Comparison of ENCODE assay signal across 16 cellular contexts in genomic region chr15:77504310-77504709, GRCh38.
DNase-seq lines count a peak whose midpoint lies in the region; ATAC-seq and TF ChIP-seq lines count a peak whose summit lies in the region.
"Had no signal": no experiment of that assay in that cellular context is flagged by ENCODE, and none has a peak within 500 bp of the region (broad histone marks: within the 10 kb centered on the region; RNA-seq: fewer than 3 reads in every experiment).

No MANE protein-coding gene starts in this region.

- no peaks in the 10 kb centered on the region for H3K27me3 Mint-ChIP-seq in chondrocyte (ENCODE audit: low read depth)
- H3K27me3 Mint-ChIP-seq: CD4-positive, alpha-beta T cell had no signal

- H3K4me1 ChIP-seq in HEK293 (ENCODE audit: control insufficient read depth, insufficient read depth, low read length) (no peaks in the 10 kb centered on the region), SJCRH30 (peaks cover 29% of the 10 kb centered on the region), psoas muscle (peaks cover 50% of the 10 kb centered on the region)

- ATAC-seq in psoas muscle (peak; percentile 25 to 66 (median 46)), left cardiac atrium (no peak), HG02970 (IDR thresholded peaks at IDR 0.05; ENCODE audit: low FRiP score, unreplicated experiment) (no peak)
- ATAC-seq: activated naive CD4-positive, alpha-beta T cell treated with anti-CD3 and anti-CD28 coated beads, Interleukin-2, amount 50 U/mL, for 72 hours; T-helper 17 cell had no signal

- intact Hi-C loops in psoas muscle (cut with DNase I): no loop called here
- intact Hi-C loops in left cardiac atrium (cut with DNase I): no loop called here

- TF ChIP-seq CTCF in HEK293 (tag by site-specific recombination; IDR thresholded peaks at IDR 0.05): no peak
- no peak for TF ChIP-seq CTCF in psoas muscle (IDR thresholded peaks at IDR 0.05)
- no peak for TF ChIP-seq CTCF in chondrocyte (IDR thresholded peaks at IDR 0.05)

- H3K27ac Mint-ChIP-seq in chondrocyte (ENCODE audit: unreplicated experiment): no peak overlapping the region
- H3K27ac Mint-ChIP-seq: CD4-positive, alpha-beta T cell; GM23338; T-helper 17 cell had no signal

- H3K4me3 ChIP-seq in HEK293 (ENCODE audit: low read depth, low read length) (no peak overlapping the region), SJCRH30 (no peak overlapping the region), psoas muscle (no peak overlapping the region)
- H3K4me3 ChIP-seq: coronary artery, GM23338 had no signal

- H3K27me3 ChIP-seq in SJCRH30: no peaks in the 10 kb centered on the region
- H3K27me3 ChIP-seq in psoas muscle (ENCODE audit: insufficient read depth in 3 of 3, low read length in 2 of 3): no peaks in the 10 kb centered on the region

- DNase-seq in NCI-H2107 treated with DMSO at 0.1 percent for 48 hours (lab: John Stamatoyannopoulos, UW; ENCODE audit: unreplicated experiment) (peak; percentile 91), SJCRH30 (peak; percentile 44 to 65), psoas muscle (peak; percentile 37 to 82), left cardiac atrium (no peak), RPMI8226 (no peak), chondrocyte (ENCODE audit: low spot score) (no peak)
- DNase-seq: CD4-positive, alpha-beta T cell; kidney; stimulated activated CD4-positive, alpha-beta T cell treated with anti-CD3 and anti-CD28 coated beads, Interleukin-15, amount 100 ng/mL, for 24 hours; T-helper 17 cell had no signal

- H3K27ac ChIP-seq in HEK293 (ENCODE audit: extremely low read depth, low read depth, low read length): no peak overlapping the region
- no peak overlapping the region for H3K27ac ChIP-seq in SJCRH30
- H3K27ac ChIP-seq in psoas muscle: no peak overlapping the region
- H3K27ac ChIP-seq: coronary artery, neutrophil had no signal

- H3K9me3 ChIP-seq in HEK293 (ENCODE audit: control insufficient read depth, insufficient read depth, low read depth, low read length): no peaks in the 10 kb centered on the region
- no peaks in the 10 kb centered on the region for H3K9me3 ChIP-seq in SJCRH30 (replicated peaks)
- no peaks in the 10 kb centered on the region for H3K9me3 ChIP-seq in psoas muscle
- H3K9me3 ChIP-seq: neutrophil had no signal

- no peaks in the 10 kb centered on the region for H3K36me3 Mint-ChIP-seq in chondrocyte (ENCODE audit: low read depth)
- H3K36me3 Mint-ChIP-seq: activated naive CD4-positive, alpha-beta T cell treated with anti-CD3 and anti-CD28 coated beads, Interleukin-2, amount 50 U/mL, for 72 hours had no signal

- POLR2A ChIA-PET in HEK293 (lab: Yijun Ruan, JAX): interaction anchor here (0.8 kb wide), 1 partner anchor 63 kb away, joined by 3 read pairs; no protein-coding TSS in a partner anchor

- H3K4me3 Mint-ChIP-seq in chondrocyte (ENCODE audit: unreplicated experiment): no peak overlapping the region
- H3K4me3 Mint-ChIP-seq: CD4-positive, alpha-beta T cell; GM23338; T-helper 17 cell had no signal

- no peaks in the 10 kb centered on the region for H3K9me3 Mint-ChIP-seq in chondrocyte (ENCODE audit: low read depth)
- H3K9me3 Mint-ChIP-seq: activated naive CD4-positive, alpha-beta T cell treated with anti-CD3 and anti-CD28 coated beads, Interleukin-2, amount 50 U/mL, for 72 hours; CD4-positive, alpha-beta T cell; GM23338 had no signal

- H3K36me3 ChIP-seq in HEK293 (ENCODE audit: control insufficient read depth in 2 of 2, insufficient read depth in 1 of 2, low read length in 2 of 2) (no peaks in the 10 kb centered on the region), SJCRH30 (no peaks in the 10 kb centered on the region), psoas muscle (ENCODE audit: insufficient read depth in 1 of 2, low read depth in 1 of 2) (no peaks in the 10 kb centered on the region)
- H3K36me3 ChIP-seq: neutrophil had no signal

- CTCF ChIA-PET in HEK293 (lab: Yijun Ruan, JAX): interaction anchor here (0.5 to 2.0 kb wide), 5 partner anchors 11 to 317 kb away, joined by 3 to 10 read pairs (median 5); no protein-coding TSS in a partner anchor

- H3K4me1 Mint-ChIP-seq in chondrocyte (ENCODE audit: low read depth): peaks cover 58% of the 10 kb centered on the region

- 43 to 63% (median 46%) methylated on average over 7 of the region's 7 CpGs for WGBS in psoas muscle, 3 donors

TF ChIP-seq in HEK293, 187 proteins besides CTCF, POLR2A, EP300 and RAD21:
- TF ChIP-seq GLIS1 (tag by site-specific recombination; IDR thresholded peaks at IDR 0.05): peak; percentile 21; the same call in 1 of the 2 replicates
- TF ChIP-seq SALL2 (tag by site-specific recombination; IDR thresholded peaks at IDR 0.05; ENCODE audit: borderline replicate concordance): no peak
- no peak for TF ChIP-seq GFI1B (tag by site-specific recombination; IDR thresholded peaks at IDR 0.05)
- TF ChIP-seq BCL6B (tag by site-specific recombination; IDR thresholded peaks at IDR 0.05): peak; percentile 11; the same call in 1 of the 2 replicates
- TF ChIP-seq ZIC2 (tag by site-specific recombination; IDR thresholded peaks at IDR 0.05): peak; percentile 31; the same call in 1 of the 2 replicates
TF ChIP-seq in HEK293: peak in this region for 3.

Comparison
In these comparisons a context has a peak if more than half of its experiments do, and no peak if none do; other contexts are left out.
1. DNase-seq: peak in NCI-H2107 treated with DMSO at 0.1 percent for 48 hours (single experiment), SJCRH30 (2 of 2) and psoas muscle (2 of 2); none in left cardiac atrium (single experiment), RPMI8226 (single experiment) and chondrocyte (single experiment).
2. ATAC-seq: peak in psoas muscle (4 of 4); none in left cardiac atrium (0 of 2) and HG02970 (single experiment).